20 cellular contexts compared by ENCODE assay signal in the genomic region with DNA sequence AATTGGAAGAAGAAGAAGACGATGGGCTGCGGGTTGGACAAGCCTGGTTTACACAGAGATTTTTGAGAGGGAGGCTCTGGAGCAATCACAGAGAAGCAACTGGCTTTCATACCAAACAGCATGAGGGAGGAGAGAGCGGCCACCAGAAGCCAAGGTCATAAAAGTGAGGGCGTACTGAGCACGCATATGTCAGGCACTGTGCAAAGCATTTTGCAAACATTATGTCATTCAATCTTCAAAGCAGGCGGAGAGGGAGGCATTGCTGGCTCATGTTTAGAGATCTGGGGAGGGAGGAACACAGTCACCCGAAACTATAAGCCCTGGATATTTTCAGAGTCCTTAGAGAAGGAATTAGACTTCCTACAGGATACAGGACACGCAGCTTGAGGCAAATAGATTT. TPM values are rescaled to one million over a fixed set of nuclear protein-coding genes. Genes with fewer than 3 reads are reported as not detected.
DNase-seq lines count a peak whose midpoint lies in the region; ATAC-seq and TF ChIP-seq lines count a peak whose summit lies in the region.
"Had no signal": no experiment of that assay in that cellular context is flagged by ENCODE, and none has a peak within 500 bp of the region (broad histone marks: within the 10 kb centered on the region; RNA-seq: fewer than 3 reads in every experiment).

No MANE protein-coding gene starts in this region.

- H3K9me3 ChIP-seq in hepatocyte (ENCODE audit: low read depth) (no peaks in the 10 kb centered on the region), adrenal gland (replicated peaks in 1 of 3) (no peaks in the 10 kb centered on the region)
- peaks cover 0 to 17% (median 0%) of the 10 kb centered on the region in 3 experiments for H3K9me3 ChIP-seq in naive thymus-derived CD4-positive, alpha-beta T cell (ENCODE audit: control insufficient read depth in 2 of 3, low read length in 3 of 3)
- H3K9me3 ChIP-seq: SJCRH30 had no signal

- ATAC-seq in naive thymus-derived CD4-positive, alpha-beta T cell, result no peak
- ATAC-seq: activated CD4-positive, CD25-positive, alpha-beta regulatory T cell treated with anti-CD3 and anti-CD28 coated beads, Interleukin-2, amount 50 U/mL, for 24 hours; activated CD8-positive, alpha-beta memory T cell treated with anti-CD3 and anti-CD28 coated beads, Interleukin-2, amount 10 ng/mL, durations not matched to agents 7 days and 5 days; heart left ventricle; right cardiac atrium had no signal

- POLR2A ChIA-PET in naive thymus-derived CD4-positive, alpha-beta T cell (lab: Charles Lee), result no interaction called here

- 66% methylated on average over 8 of the region's 8 CpGs for WGBS in hepatocyte (ENCODE audit: low lambda C conversion rate, missing lambda C conversion rate)
- WGBS in adrenal gland, 4 donors, result 75 to 97% (median 85%) methylated on average over 8 of the region's 8 CpGs

- H3K27ac ChIP-seq in hepatocyte, result peak overlapping the region; percentile 46
- no peak overlapping the region for H3K27ac ChIP-seq in naive thymus-derived CD4-positive, alpha-beta T cell (ENCODE audit: low read depth, low read length)
- no peak overlapping the region for H3K27ac ChIP-seq in adrenal gland
- H3K27ac ChIP-seq: neural progenitor cell, SJCRH30 had no signal

- H3K4me1 Mint-ChIP-seq in naive thymus-derived CD4-positive, alpha-beta T cell, result peaks cover 0 to 9% (median 3%) of the 10 kb centered on the region in 7 donors

- TF ChIP-seq CTCF in astrocyte of the spinal cord (IDR thresholded peaks at IDR 0.05; ENCODE audit: low read depth, low read length) (no peak), hepatocyte (IDR thresholded peaks at IDR 0.05; ENCODE audit: poor library complexity) (no peak), adrenal gland (IDR thresholded peaks at IDR 0.05) (no peak)

- no peak for TF ChIP-seq POLR2A in adrenal gland (IDR thresholded peaks at IDR 0.05)

- in situ Hi-C loops in G401 (cut with HindIII; ENCODE audit: low sequenced_read_pairs), result no loop called here
- in situ Hi-C loops in astrocyte of the spinal cord (cut with HindIII; ENCODE audit: low sequenced_read_pairs), result no loop called here

- no peaks in the 10 kb centered on the region for H4K20me1 ChIP-seq in hepatocyte (ENCODE audit: insufficient read depth, poor library complexity, severe bottlenecking)

- peaks cover 0 to 40% (median 15%) of the 10 kb centered on the region in 5 donors for H3K36me3 Mint-ChIP-seq in naive thymus-derived CD4-positive, alpha-beta T cell
- H3K36me3 Mint-ChIP-seq: activated CD8-positive, alpha-beta memory T cell treated with anti-CD3 and anti-CD28 coated beads, Interleukin-2, amount 10 ng/mL, durations not matched to agents 7 days and 5 days had no signal

- H3K4me1 ChIP-seq in hepatocyte (ENCODE audit: insufficient read depth) (no peaks in the 10 kb centered on the region), adrenal gland (replicated peaks in 1 of 2) (no peaks in the 10 kb centered on the region)
- H3K4me1 ChIP-seq in naive thymus-derived CD4-positive, alpha-beta T cell (ENCODE audit: control insufficient read depth in 2 of 2, insufficient read depth in 2 of 2, low read length in 2 of 2), result no peaks in the 10 kb centered on the region

- H3K4me3 ChIP-seq in astrocyte of the spinal cord (ENCODE audit: low read depth, low read length) (no peak overlapping the region), hepatocyte (no peak overlapping the region), skeletal muscle cell (ENCODE audit: low read depth, low read length) (no peak overlapping the region), adrenal gland (no peak overlapping the region)
- H3K4me3 ChIP-seq in naive thymus-derived CD4-positive, alpha-beta T cell (ENCODE audit: low read length), result no peak overlapping the region
- H3K4me3 ChIP-seq: heart left ventricle, neural progenitor cell, SJCRH30 had no signal

- DNase-seq in G401 (ENCODE audit: low spot score) (peak; percentile 57), astrocyte of the spinal cord (ENCODE audit: low read depth, low spot score) (peak; percentile 32), hepatocyte (ENCODE audit: low spot score) (no peak), skeletal muscle cell (ENCODE audit: low read depth) (peak; percentile 61), adrenal gland (no peak), NCI-H510A (lab: John Stamatoyannopoulos, UW) (no peak)
- DNase-seq in naive thymus-derived CD4-positive, alpha-beta T cell, result no peak
- no peak for DNase-seq in activated CD8-positive, alpha-beta memory T cell treated with anti-CD3 and anti-CD28 coated beads for 24 hours
- DNase-seq: activated CD8-positive, alpha-beta memory T cell treated with anti-CD3 and anti-CD28 coated beads, Interleukin-2, amount 10 ng/mL, durations not matched to agents 7 days and 5 days; activated effector memory CD4-positive, alpha-beta T cell treated with anti-CD3 and anti-CD28 coated beads, Interleukin-2, amount 50 U/mL, for 16 hours; amniotic stem cell; heart left ventricle; islet precursor cell; NCI-H1930; right cardiac atrium; SJCRH30; stimulated activated CD4-positive, alpha-beta T cell treated with anti-CD3 and anti-CD28 coated beads, Interleukin-2, amount 100 ng/mL, for 48 hours; T1000 had no signal

- no peak overlapping the region for H3K4me3 Mint-ChIP-seq in naive thymus-derived CD4-positive, alpha-beta T cell
- H3K4me3 Mint-ChIP-seq: activated CD8-positive, alpha-beta memory T cell treated with anti-CD3 and anti-CD28 coated beads, Interleukin-2, amount 10 ng/mL, durations not matched to agents 7 days and 5 days; neural progenitor cell had no signal

- no peak overlapping the region for H2AFZ ChIP-seq in hepatocyte
- H2AFZ ChIP-seq: neural progenitor cell had no signal

- H3K9me2 ChIP-seq in hepatocyte (replicated peaks; ENCODE audit: insufficient read depth), result no peaks in the 10 kb centered on the region

- H3K36me3 ChIP-seq in hepatocyte (replicated peaks; ENCODE audit: insufficient read depth, low read depth), result no peaks in the 10 kb centered on the region
- H3K36me3 ChIP-seq in naive thymus-derived CD4-positive, alpha-beta T cell (ENCODE audit: control insufficient read depth in 2 of 3, insufficient read depth in 3 of 3, low read length in 3 of 3), result no peaks in the 10 kb centered on the region
- no peaks in the 10 kb centered on the region for H3K36me3 ChIP-seq in adrenal gland (replicated peaks in 1 of 2)
- H3K36me3 ChIP-seq: neural progenitor cell, SJCRH30 had no signal

- peaks cover 4% of the 10 kb centered on the region for H3K79me2 ChIP-seq in hepatocyte

- peaks cover 0 to 8% (median 4%) of the 10 kb centered on the region in 5 donors for H3K27me3 Mint-ChIP-seq in naive thymus-derived CD4-positive, alpha-beta T cell

- CTCF ChIA-PET in naive thymus-derived CD4-positive, alpha-beta T cell (lab: Charles Lee), result no interaction called here

- no peak overlapping the region for H3K27ac Mint-ChIP-seq in naive thymus-derived CD4-positive, alpha-beta T cell
- H3K27ac Mint-ChIP-seq: activated CD8-positive, alpha-beta memory T cell treated with anti-CD3 and anti-CD28 coated beads, Interleukin-2, amount 10 ng/mL, durations not matched to agents 7 days and 5 days; neural progenitor cell had no signal

- peaks cover 2 to 32% (median 7%) of the 10 kb centered on the region in 11 donors for H3K9me3 Mint-ChIP-seq in naive thymus-derived CD4-positive, alpha-beta T cell

- intact Hi-C loops in naive thymus-derived CD4-positive, alpha-beta T cell (cut with micrococcal nuclease), result no loop called here
- intact Hi-C loops in adrenal gland (cut with DNase I), result no loop called here

- H3K4me2 ChIP-seq in hepatocyte, result no peak overlapping the region
- H3K4me2 ChIP-seq: neural progenitor cell had no signal

- H3K27me3 ChIP-seq in hepatocyte (no peaks in the 10 kb centered on the region), adrenal gland (no peaks in the 10 kb centered on the region)
- no peaks in the 10 kb centered on the region for H3K27me3 ChIP-seq in naive thymus-derived CD4-positive, alpha-beta T cell (ENCODE audit: control insufficient read depth in 2 of 2, insufficient read depth in 2 of 2, low read length in 2 of 2)
- H3K27me3 ChIP-seq: heart left ventricle, neural progenitor cell, SJCRH30 had no signal

RNA-seq across cellular contexts. Expression of a gene that starts 24.7 kb away (rescaled TPM):
- 4.1 and 8.0 TPM in 2 replicates for total RNA-seq in G401 (2014; rRNA removed; shearing (Covaris generic))
- total RNA-seq in hepatocyte, result 1.1 and 1.6 TPM in 2 replicates
- 1.1 and 2.9 TPM in 2 replicates for polyA plus RNA-seq in hepatocyte
- 1 to 10 TPM in 1 of 5 experiments, under 1 TPM in 4; 0.43 to 1.2 (median 0.78) TPM for total RNA-seq in naive thymus-derived CD4-positive, alpha-beta T cell
- polyA plus RNA-seq in naive thymus-derived CD4-positive, alpha-beta T cell, result not detected
- total RNA-seq in adrenal gland, result 1 to 10 TPM in 4 of 8 donors, under 1 TPM in 4; 0.14 to 4.2 (median 0.80) TPM
- polyA plus RNA-seq in adrenal gland, result under 1 TPM; 0.20 to 0.24 (median 0.22) TPM

Comparison
In these comparisons a context has a peak if more than half of its experiments do, and no peak if none do; other contexts are left out.
1. DNase-seq: peak in G401 (single experiment), astrocyte of the spinal cord (single experiment) and skeletal muscle cell (single experiment); none in hepatocyte (single experiment), naive thymus-derived CD4-positive, alpha-beta T cell (0 of 9), activated CD8-positive, alpha-beta memory T cell treated with anti-CD3 and anti-CD28 coated beads for 24 hours (single experiment), adrenal gland (0 of 7) and NCI-H510A (single experiment).